Comparison of ENCODE assay signal across 16 cellular contexts in the genomic region with DNA sequence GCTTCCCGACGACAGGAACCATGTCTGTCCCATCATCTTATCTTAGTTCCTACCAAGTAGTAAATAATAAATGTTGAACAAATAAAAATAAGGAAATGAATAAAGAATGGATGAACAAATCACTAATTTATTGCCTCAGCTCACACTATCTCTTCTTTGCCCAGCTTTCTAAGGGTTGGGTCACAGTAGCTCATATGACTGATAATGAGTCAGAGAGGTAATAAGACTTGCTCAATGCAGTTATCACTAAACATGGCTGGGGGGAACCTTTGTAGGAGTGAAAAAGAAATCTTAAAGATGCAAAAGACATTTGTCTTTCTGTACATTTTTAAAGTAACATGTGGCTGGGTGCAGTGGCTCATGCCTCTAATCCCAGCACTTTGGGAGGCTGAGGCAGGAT.
A peak's percentile ranks its signal among the peaks of the same experiment; 100 is the strongest.
DNase-seq lines count a peak whose midpoint lies in the region; ATAC-seq, FAIRE-seq and TF ChIP-seq lines count a peak whose summit lies in the region.
"Had no signal": no experiment of that assay in that cellular context is flagged by ENCODE, and none has a peak within 500 bp of the region (broad histone marks: within the 10 kb centered on the region; RNA-seq: fewer than 3 reads in every experiment).

No MANE protein-coding gene starts in this region.

- H3K9me2 ChIP-seq in HCT116 (ENCODE audit: insufficient read depth), result no peaks in the 10 kb centered on the region
- no peaks in the 10 kb centered on the region for H3K9me2 ChIP-seq in SK-N-SH

- H3K27me3 ChIP-seq in HCT116 (ENCODE audit: insufficient read depth, low read length) (no peaks in the 10 kb centered on the region), SK-N-SH (ENCODE audit: insufficient read depth) (no peaks in the 10 kb centered on the region)
- H3K27me3 ChIP-seq: SJCRH30 had no signal

- TF ChIP-seq RAD21 in A549 (conservative IDR thresholded peaks at IDR 0.05 in 1 of 2, IDR thresholded peaks at IDR 0.05 in 1 of 2), result no peak
- no peak for TF ChIP-seq RAD21 in HCT116 (IDR thresholded peaks at IDR 0.05; ENCODE audit: low read depth)
- TF ChIP-seq RAD21 in SK-N-SH (IDR thresholded peaks at IDR 0.05; ENCODE audit: low read length), result no peak

- peak overlapping the region; percentile 54 for H3K4me2 ChIP-seq in A549
- H3K4me2 ChIP-seq in HCT116 (ENCODE audit: low read length), result peak overlapping the region; percentile 62
- H3K4me2 ChIP-seq in SK-N-SH, result peak overlapping the region; percentile 54

- H3K9ac ChIP-seq in HCT116 (ENCODE audit: low read length), result peak overlapping the region; percentile 18
- H3K9ac ChIP-seq in SK-N-SH, result no peak overlapping the region

- POLR2A ChIA-PET in A549 (lab: Yijun Ruan, JAX) (interaction anchor here (1.2 kb wide), 1 partner anchor 11 kb away, joined by 3 read pairs; no protein-coding TSS in a partner anchor), HCT116 (lab: Charles Lee) (no interaction called here), SK-N-SH (lab: Yijun Ruan, JAX) (no interaction called here)

- intact Hi-C loops in HCT116 (cut with micrococcal nuclease) (no loop called here), sciatic nerve (cut with DNase I) (no loop called here)

- H4K20me1 ChIP-seq in HCT116 (ENCODE audit: insufficient read depth) (no peaks in the 10 kb centered on the region), SK-N-SH (ENCODE audit: insufficient read depth) (peaks cover 24% of the 10 kb centered on the region)

- H3K36me3 ChIP-seq in HCT116 (ENCODE audit: control insufficient read depth in 1 of 2, insufficient read depth in 2 of 2, low read length in 2 of 2) (no peaks in the 10 kb centered on the region), SK-N-SH (replicated peaks in 1 of 2; ENCODE audit: control insufficient read depth in 1 of 2, insufficient read depth in 2 of 2, low read length in 1 of 2) (peaks cover 0 to 4% of the 10 kb centered on the region in 2 experiments)
- H3K36me3 ChIP-seq: HAP-1, SJCRH30 had no signal

- FAIRE-seq in A549 (lab: Jason Lieb, UNC) (no peak), GM12891 (lab: Jason Lieb, UNC) (no peak)

- RAD21 ChIA-PET in HCT116 (lab: Charles Lee; ENCODE audit: low non-redundant PET in 1 of 2, low total read pairs in 2 of 2, uncharacterized antibody in 2 of 2, unreplicated experiment in 2 of 2), result no interaction called here

- H3K27ac ChIP-seq in A549, result peak overlapping the region; percentile 45 to 73; a peak in 4 of 6 replicates
- H3K27ac ChIP-seq in HCT116 (ENCODE audit: low read depth, low read length), result peak overlapping the region; percentile 40; the same call in 1 of the 2 replicates
- no peak overlapping the region for H3K27ac ChIP-seq in SK-N-SH (ENCODE audit: low read depth in 2 of 2, low read length in 1 of 2)
- H3K27ac ChIP-seq: SJCRH30 had no signal

- BruUV-seq in HCT116 (replicated peaks; lab: Mats Ljungman, UMichigan), result no TSS peak

- DNase-seq in A549 (ENCODE audit: low read depth in 1 of 2, low spot score in 1 of 2) (peak; percentile 22 to 51), HCT116 (ENCODE audit: low read depth, low spot score) (peak; percentile 73), SK-N-SH (no peak), fibroblast of the aortic adventitia (ENCODE audit: low read depth) (peak; percentile 76), sciatic nerve (ENCODE audit: low spot score) (no peak), H4 (ENCODE audit: low spot score) (no peak), GM12891 (ENCODE audit: insufficient read length, low spot score) (no peak)
- DNase-seq: DMS79 treated with DMSO at 0.1 percent for 48 hours, islet precursor cell, NCI-H1417 treated with DMSO at 0.1 percent for 48 hours, NCI-H774, SJCRH30 had no signal

- peak; percentile 71 to 95; a peak in 5 of 6 replicates for ATAC-seq in A549
- peak; percentile 95 for ATAC-seq in HCT116
- ATAC-seq in sciatic nerve, result no peak
- ATAC-seq in HG02571 (IDR thresholded peaks at IDR 0.05; ENCODE audit: unreplicated experiment), result no peak
- ATAC-seq: activated naive CD4-positive, alpha-beta T cell treated with anti-CD3 and anti-CD28 coated beads, Interleukin-2, amount 50 U/mL, for 72 hours; WTC11 had no signal

- no peaks in the 10 kb centered on the region for H3K9me3 ChIP-seq in A549
- no peaks in the 10 kb centered on the region for H3K9me3 ChIP-seq in HCT116 (ENCODE audit: control insufficient read depth in 1 of 2, insufficient read depth in 1 of 2, low read depth in 1 of 2, low read length in 2 of 2)
- H3K9me3 ChIP-seq in SK-N-SH, result no peaks in the 10 kb centered on the region
- H3K9me3 ChIP-seq: HAP-1, SJCRH30 had no signal

- H3K4me1 ChIP-seq in A549, result peaks cover 21% of the 10 kb centered on the region
- peaks cover 14 to 30% of the 10 kb centered on the region in 2 experiments for H3K4me1 ChIP-seq in HCT116 (ENCODE audit: control insufficient read depth in 1 of 2, insufficient read depth in 2 of 2, low read length in 2 of 2)
- peaks cover 0 to 11% of the 10 kb centered on the region in 2 experiments; a peak in 2 of 4 replicates for H3K4me1 ChIP-seq in SK-N-SH (ENCODE audit: control insufficient read depth in 1 of 2, insufficient read depth in 2 of 2, low read depth in 1 of 2, low read length in 1 of 2)
- H3K4me1 ChIP-seq: HAP-1 had no signal

- TF ChIP-seq CTCF in A549 (IDR thresholded peaks at IDR 0.05) (no peak), HCT116 (IDR thresholded peaks at IDR 0.05 in 2 of 3, conservative IDR thresholded peaks at IDR 0.05 in 1 of 3; ENCODE audit: borderline replicate concordance in 1 of 3, insufficient read depth in 1 of 3, low read depth in 2 of 3, low read length in 2 of 3) (no peak), SK-N-SH (IDR thresholded peaks at IDR 0.05) (no peak), fibroblast of the aortic adventitia (IDR thresholded peaks at IDR 0.05; ENCODE audit: insufficient read depth, low read length) (no peak)

- no peak for TF ChIP-seq EP300 in A549 (IDR thresholded peaks at IDR 0.05)
- TF ChIP-seq EP300 in SK-N-SH (IDR thresholded peaks at IDR 0.05; ENCODE audit: borderline replicate concordance in 1 of 2, low read depth in 1 of 2, low read length in 1 of 2), result no peak

- 24% methylated on average over 2 of the region's 2 CpGs for WGBS in A549 (ENCODE audit: missing lambda C conversion rate)
- 60% methylated on average over 2 of the region's 2 CpGs for WGBS in SK-N-SH (ENCODE audit: low lambda C conversion rate)

- H2AFZ ChIP-seq in HCT116 (ENCODE audit: low read depth, low read length, poor library complexity, severe bottlenecking), result no peak overlapping the region
- no peak overlapping the region for H2AFZ ChIP-seq in SK-N-SH (ENCODE audit: low read depth)

- CTCF ChIA-PET in A549 (lab: Yijun Ruan, JAX), result interaction anchor here (0.8 to 2.3 kb wide), 3 partner anchors 10 to 210 kb away, joined by 3 to 10 read pairs (median 3); no protein-coding TSS in a partner anchor
- CTCF ChIA-PET in HCT116 (lab: Charles Lee), result no interaction called here
- CTCF ChIA-PET in SK-N-SH (lab: Yijun Ruan, JAX), result no interaction called here

- H3K4me3 ChIP-seq in A549 (no peak overlapping the region), HCT116 (replicated peaks in 1 of 2; ENCODE audit: low read depth in 1 of 2, low read length in 2 of 2) (peak overlapping the region in 1 of 2 experiments; percentile 36; a peak in 1 of 4 replicates), SK-N-SH (ENCODE audit: low read depth in 2 of 2, low read length in 1 of 2) (no peak overlapping the region), fibroblast of the aortic adventitia (ENCODE audit: low read depth, low read length) (no peak overlapping the region)
- H3K4me3 ChIP-seq: HAP-1, SJCRH30 had no signal

- H3F3A ChIP-seq in SK-N-SH (replicated peaks; ENCODE audit: insufficient read depth), result peaks cover 11% of the 10 kb centered on the region

- H3K79me2 ChIP-seq in HCT116 (ENCODE audit: insufficient read depth, low read length), result peaks cover 30% of the 10 kb centered on the region
- peaks cover 17% of the 10 kb centered on the region for H3K79me2 ChIP-seq in SK-N-SH (ENCODE audit: insufficient read depth)

- TF ChIP-seq POLR2A in A549 (IDR thresholded peaks at IDR 0.05; ENCODE audit: low read length) (no peak), HCT116 (IDR thresholded peaks at IDR 0.05; ENCODE audit: borderline replicate concordance, extremely low read depth, insufficient read depth, insufficient read length) (no peak), GM12891 (IDR thresholded peaks at IDR 0.05; ENCODE audit: low read depth, low read length) (no peak)

TF ChIP-seq in A549, 52 proteins besides CTCF, POLR2A, EP300 and RAD21 (continues in another document):
- TF ChIP-seq CEBPB (IDR thresholded peaks at IDR 0.05) (peak; percentile 21 to 41; a peak in 1 of 4 replicates), CHD4 (IDR thresholded peaks at IDR 0.05; ENCODE audit: borderline replicate concordance) (no peak), JUNB (IDR thresholded peaks at IDR 0.05) (peak; percentile 46; the same call in 1 of the 2 replicates)

TF ChIP-seq in HCT116, 20 proteins besides CTCF, POLR2A, EP300 and RAD21 (continues in another document):
- TF ChIP-seq YY1 (IDR thresholded peaks at IDR 0.05; ENCODE audit: extremely low read depth, insufficient replicate concordance, low read depth, low read length) (peak; percentile 19), SRF (IDR thresholded peaks at IDR 0.05; ENCODE audit: low read depth) (0 out of 2 replicates have a peak, but pooled peaks have one; percentile 16), FOSL1 (IDR thresholded peaks at IDR 0.05; ENCODE audit: low read depth) (peak; percentile 89), JUND (IDR thresholded peaks at IDR 0.05) (peak; percentile 65), CEBPB (IDR thresholded peaks at IDR 0.05; ENCODE audit: low read depth) (peak; percentile 93), ELF1 (IDR thresholded peaks at IDR 0.05; ENCODE audit: borderline replicate concordance, low read depth) (no peak)

TF ChIP-seq in SK-N-SH, 30 proteins besides CTCF, POLR2A, EP300 and RAD21 (continues in another document):
- TF ChIP-seq, protein P1, sequence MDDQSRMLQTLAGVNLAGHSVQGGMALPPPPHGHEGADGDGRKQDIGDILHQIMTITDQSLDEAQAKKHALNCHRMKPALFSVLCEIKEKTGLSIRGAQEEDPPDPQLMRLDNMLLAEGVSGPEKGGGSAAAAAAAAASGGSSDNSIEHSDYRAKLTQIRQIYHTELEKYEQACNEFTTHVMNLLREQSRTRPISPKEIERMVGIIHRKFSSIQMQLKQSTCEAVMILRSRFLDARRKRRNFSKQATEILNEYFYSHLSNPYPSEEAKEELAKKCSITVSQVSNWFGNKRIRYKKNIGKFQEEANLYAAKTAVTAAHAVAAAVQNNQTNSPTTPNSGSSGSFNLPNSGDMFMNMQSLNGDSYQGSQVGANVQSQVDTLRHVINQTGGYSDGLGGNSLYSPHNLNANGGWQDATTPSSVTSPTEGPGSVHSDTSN (IDR thresholded peaks at IDR 0.05), result no peak; the same call in 1 of the 2 replicates

TF ChIP-seq in GM12891, 5 proteins besides CTCF, POLR2A, EP300 and RAD21:
- TF ChIP-seq PAX5 (IDR thresholded peaks at IDR 0.05; ENCODE audit: insufficient read depth, low read length, severe bottlenecking), result no peak
- TF ChIP-seq TAF1 (IDR thresholded peaks at IDR 0.05; ENCODE audit: low read depth, low read length), result no peak
- no peak for TF ChIP-seq SPI1 (IDR thresholded peaks at IDR 0.05; ENCODE audit: low read depth, low read length)
- no peak for TF ChIP-seq POLR2AphosphoS5 (IDR thresholded peaks at IDR 0.05; ENCODE audit: low read depth, low read length)
- no peak for TF ChIP-seq POU2F2 (IDR thresholded peaks at IDR 0.05; ENCODE audit: low read depth, low read length)

Comparison
In these comparisons a context has a peak if more than half of its experiments do, and no peak if none do; other contexts are left out.
1. ATAC-seq: peak in A549 (2 of 2) and HCT116 (single experiment); none in sciatic nerve (single experiment) and HG02571 (single experiment).
2. DNase-seq: peak in A549 (2 of 2), HCT116 (single experiment) and fibroblast of the aortic adventitia (single experiment); none in SK-N-SH (single experiment), sciatic nerve (single experiment), H4 (single experiment) and GM12891 (single experiment).
3. H3K27ac ChIP-seq: peak in A549 (2 of 2) and HCT116 (single experiment); none in SK-N-SH (0 of 2).
4. Peak in every context shown above with its lines, with median percentiles within 50 percentile points of each other: H3K4me2 ChIP-seq.